Comparison of ENCODE assay signal across 13 cellular contexts in genomic region chr9:37449877-37450632, GRCh38. TPM values are rescaled to one million over a fixed set of nuclear protein-coding genes. Genes with fewer than 3 reads are reported as not detected.
DNase-seq lines count a peak whose midpoint lies in the region; ATAC-seq, FAIRE-seq and TF ChIP-seq lines count a peak whose summit lies in the region.
"Had no signal": no experiment of that assay in that cellular context is flagged by ENCODE, and none has a peak within 500 bp of the region (broad histone marks: within the 10 kb centered on the region; RNA-seq: fewer than 3 reads in every experiment).

No MANE protein-coding gene starts in this region.

- no peak overlapping the region for H4K91ac ChIP-seq in neuronal stem cell (ENCODE audit: low read depth, low read length, poor library complexity)

- no peak overlapping the region for H3K4ac ChIP-seq in neuronal stem cell (ENCODE audit: low read length)

- DNase-seq in D721Med (ENCODE audit: insufficient read length, low spot score): no peak
- DNase-seq in Panc1 (ENCODE audit: low read depth, low spot score): no peak
- DNase-seq in endothelial cell (ENCODE audit: low spot score): no peak
- peak; percentile 75 for DNase-seq in neuronal stem cell (ENCODE audit: low spot score)
- no peak for DNase-seq in T1000 (lab: John Stamatoyannopoulos, UW)
- DNase-seq in left lobe of liver (ENCODE audit: low spot score): no peak
- no peak for DNase-seq in DMS114 treated with DMSO at 0.1 percent for 48 hours (lab: John Stamatoyannopoulos, UW; ENCODE audit: unreplicated experiment)
- no peak for DNase-seq in hepatocyte (ENCODE audit: low spot score)
- DNase-seq: activated CD8-positive, alpha-beta T cell treated with anti-CD3 and anti-CD28 coated beads, Interleukin-2, amount 10 ng/mL, durations not matched to agents 7 days and 5 days; Peyer's patch had no signal

- H3K4me2 ChIP-seq in neuronal stem cell (ENCODE audit: insufficient read depth, low read length, poor library complexity, severe bottlenecking): peak overlapping the region; percentile 30
- H3K4me2 ChIP-seq in hepatocyte: no peak overlapping the region

- intact Hi-C loops in Panc1 (cut with micrococcal nuclease; ENCODE audit: unreplicated experiment): no loop called here

- BruUV-seq in Panc1 (replicated peaks; lab: Mats Ljungman, UMichigan): TSS peak; percentile 12

- H3K27ac Mint-ChIP-seq in endothelial cell (ENCODE audit: unreplicated experiment): peak overlapping the region; percentile 71
- H3K27ac Mint-ChIP-seq: activated CD8-positive, alpha-beta T cell treated with anti-CD3 and anti-CD28 coated beads, Interleukin-2, amount 10 ng/mL, durations not matched to agents 7 days and 5 days; activated T-helper 17 cell treated with anti-CD3 and anti-CD28 coated beads, Interleukin-2, amount 50 U/mL, for 72 hours; stimulated activated naive CD8-positive, alpha-beta T cell treated with anti-CD3 and anti-CD28 coated beads, Interleukin-15, Interleukin-2, amounts not matched to agents 100 ng/mL and 50 ng/mL, for 24 hours had no signal

- H3K27me3 Mint-ChIP-seq in endothelial cell (ENCODE audit: unreplicated experiment): peaks cover 1% of the 10 kb centered on the region
- H3K27me3 Mint-ChIP-seq: activated T-helper 17 cell treated with anti-CD3 and anti-CD28 coated beads, Interleukin-2, amount 50 U/mL, for 72 hours; stimulated activated naive CD8-positive, alpha-beta T cell treated with anti-CD3 and anti-CD28 coated beads, Interleukin-15, Interleukin-2, amounts not matched to agents 100 ng/mL and 50 ng/mL, for 24 hours had no signal

- H3K23ac ChIP-seq in neuronal stem cell (ENCODE audit: low read depth, low read length, poor library complexity): no peak overlapping the region

- H2AFZ ChIP-seq in neuronal stem cell (ENCODE audit: low read length) (no peak overlapping the region), hepatocyte (no peak overlapping the region)

- WGBS in neuronal stem cell (ENCODE audit: extremely low coverage in 2 of 2, insufficient read length in 2 of 2, insufficient replicate concordance in 1 of 2), 2 donors: no CpG with 5 or more reads among the region's 12 CpGs
- WGBS in hepatocyte (ENCODE audit: low lambda C conversion rate, missing lambda C conversion rate): 79% methylated on average over 12 of the region's 12 CpGs

- H3K4me3 Mint-ChIP-seq in endothelial cell (ENCODE audit: unreplicated experiment): no peak overlapping the region
- H3K4me3 Mint-ChIP-seq: activated CD8-positive, alpha-beta T cell treated with anti-CD3 and anti-CD28 coated beads, Interleukin-2, amount 10 ng/mL, durations not matched to agents 7 days and 5 days; activated T-helper 17 cell treated with anti-CD3 and anti-CD28 coated beads, Interleukin-2, amount 50 U/mL, for 72 hours; stimulated activated naive CD8-positive, alpha-beta T cell treated with anti-CD3 and anti-CD28 coated beads, Interleukin-15, Interleukin-2, amounts not matched to agents 100 ng/mL and 50 ng/mL, for 24 hours had no signal

- 0 out of 2 replicates have a peak, but pooled peaks cover 3% of the 10 kb centered on the region for H3K36me3 ChIP-seq in Panc1 (ENCODE audit: control insufficient read depth, insufficient read depth, low read length)
- peaks cover 5 to 62% of the 10 kb centered on the region in 2 donors for H3K36me3 ChIP-seq in neuronal stem cell (replicated peaks in 1 of 2; ENCODE audit: control insufficient read depth in 2 of 2, insufficient read depth in 2 of 2, low read length in 2 of 2)
- H3K36me3 ChIP-seq in hepatocyte (replicated peaks; ENCODE audit: insufficient read depth, low read depth): no peaks in the 10 kb centered on the region
- H3K36me3 ChIP-seq: Peyer's patch had no signal

- H3K4me1 Mint-ChIP-seq in endothelial cell (ENCODE audit: unreplicated experiment): no peaks in the 10 kb centered on the region

- TF ChIP-seq CTCF in D721Med (IDR thresholded peaks at IDR 0.05; ENCODE audit: insufficient read depth, missing control alignments) (peak; percentile 21), Panc1 (IDR thresholded peaks at IDR 0.05) (no peak), endothelial cell (IDR thresholded peaks at IDR 0.05; ENCODE audit: unreplicated experiment) (no peak), hepatocyte (IDR thresholded peaks at IDR 0.05; ENCODE audit: poor library complexity) (no peak)

- no peak overlapping the region for H3K27ac ChIP-seq in Panc1 (ENCODE audit: low read length)
- peak overlapping the region; percentile 93 for H3K27ac ChIP-seq in neuronal stem cell (replicated peaks; ENCODE audit: low read length)
- no peak overlapping the region for H3K27ac ChIP-seq in hepatocyte
- H3K27ac ChIP-seq: Peyer's patch had no signal

- H2BK5ac ChIP-seq in neuronal stem cell (ENCODE audit: low read length): no peak overlapping the region

- no peak overlapping the region for H3K14ac ChIP-seq in neuronal stem cell (ENCODE audit: low read length)

- H3K9me3 ChIP-seq in Panc1 (ENCODE audit: control insufficient read depth, insufficient read depth, low read depth, low read length) (no peaks in the 10 kb centered on the region), neuronal stem cell (replicated peaks in 1 of 2; ENCODE audit: control insufficient read depth in 2 of 2, insufficient read depth in 1 of 2, low read depth in 1 of 2, low read length in 2 of 2) (peaks cover 2 to 5% of the 10 kb centered on the region in 2 donors), hepatocyte (ENCODE audit: low read depth) (no peaks in the 10 kb centered on the region)
- H3K9me3 ChIP-seq: Peyer's patch had no signal

- no peak overlapping the region for H2AK5ac ChIP-seq in neuronal stem cell (ENCODE audit: low read depth, low read length)

- FAIRE-seq in D721Med (lab: Jason Lieb, UNC): no peak
- FAIRE-seq: keratinocyte had no signal

- H3K4me1 ChIP-seq in Panc1 (ENCODE audit: control insufficient read depth, insufficient read depth, low read length): peaks cover 38% of the 10 kb centered on the region
- H3K4me1 ChIP-seq in neuronal stem cell (ENCODE audit: control insufficient read depth in 2 of 2, insufficient read depth in 1 of 2, low read depth in 1 of 2, low read length in 2 of 2): peaks cover 0 to 6% of the 10 kb centered on the region in 2 donors
- H3K4me1 ChIP-seq in hepatocyte (ENCODE audit: insufficient read depth): peaks cover 8% of the 10 kb centered on the region

- no peak for ATAC-seq in Panc1
- no peak for ATAC-seq in left lobe of liver
- ATAC-seq: activated CD8-positive, alpha-beta T cell treated with anti-CD3 and anti-CD28 coated beads, Interleukin-2, amount 10 ng/mL, durations not matched to agents 7 days and 5 days; activated T-helper 17 cell treated with anti-CD3 and anti-CD28 coated beads, Interleukin-2, amount 50 U/mL, for 72 hours had no signal

- peaks cover 59% of the 10 kb centered on the region for H4K20me1 ChIP-seq in hepatocyte (ENCODE audit: insufficient read depth, poor library complexity, severe bottlenecking)

- H3K4me3 ChIP-seq in Panc1 (ENCODE audit: low read depth in 2 of 2, low read length in 2 of 2) (no peak overlapping the region), neuronal stem cell (ENCODE audit: low read length in 2 of 2) (no peak overlapping the region), hepatocyte (no peak overlapping the region)
- H3K4me3 ChIP-seq: Peyer's patch had no signal

- no peak overlapping the region for H3K9ac ChIP-seq in neuronal stem cell (ENCODE audit: low read depth, low read length, poor library complexity)

- H2BK15ac ChIP-seq in neuronal stem cell (ENCODE audit: low read length): no peak overlapping the region

- no peaks in the 10 kb centered on the region for H3K27me3 ChIP-seq in Panc1 (ENCODE audit: control insufficient read depth, insufficient read depth, low read length)
- no peaks in the 10 kb centered on the region for H3K27me3 ChIP-seq in neuronal stem cell (ENCODE audit: control insufficient read depth in 3 of 3, insufficient read depth in 3 of 3, low read depth in 1 of 3, low read length in 3 of 3)
- H3K27me3 ChIP-seq in hepatocyte: no peaks in the 10 kb centered on the region
- H3K27me3 ChIP-seq: Peyer's patch had no signal

- peaks cover 99% of the 10 kb centered on the region for H3K79me2 ChIP-seq in hepatocyte

- in situ Hi-C loops in Panc1 (cut with HindIII; ENCODE audit: low pct_unique_long_range_greater_than_20kb, low sequenced_read_pairs): no loop called here

- H3K9me3 Mint-ChIP-seq in endothelial cell (ENCODE audit: unreplicated experiment): no peaks in the 10 kb centered on the region
- H3K9me3 Mint-ChIP-seq: activated T-helper 17 cell treated with anti-CD3 and anti-CD28 coated beads, Interleukin-2, amount 50 U/mL, for 72 hours; stimulated activated naive CD8-positive, alpha-beta T cell treated with anti-CD3 and anti-CD28 coated beads, Interleukin-15, Interleukin-2, amounts not matched to agents 100 ng/mL and 50 ng/mL, for 24 hours had no signal

- no peaks in the 10 kb centered on the region for H3K9me2 ChIP-seq in hepatocyte (replicated peaks; ENCODE audit: insufficient read depth)

- CTCF ChIA-PET in Panc1 (lab: Charles Lee): no interaction called here

- H3K36me3 Mint-ChIP-seq in endothelial cell (ENCODE audit: low read depth, unreplicated experiment): peaks cover 3% of the 10 kb centered on the region

- POLR2A ChIA-PET in Panc1 (lab: Charles Lee): interaction anchor here (0.6 to 0.7 kb wide), 3 partner anchors 18 to 305 kb away, joined by 3 to 10 read pairs (median 6); no protein-coding TSS in a partner anchor

- no peak overlapping the region for H2BK12ac ChIP-seq in neuronal stem cell (ENCODE audit: low read length)

- H2BK120ac ChIP-seq in neuronal stem cell (ENCODE audit: low read depth, low read length): no peak overlapping the region

- H4K8ac ChIP-seq in neuronal stem cell (ENCODE audit: low read depth, low read length): no peak overlapping the region

- H3K18ac ChIP-seq in neuronal stem cell (ENCODE audit: low read length): no peak overlapping the region

- peaks cover 6% of the 10 kb centered on the region for H3K79me1 ChIP-seq in neuronal stem cell (ENCODE audit: low read depth, low read length)

RNA-seq across cellular contexts. Expression of gene ZBTB5, which starts 15.2 kb away (rescaled TPM):
- 30.6 TPM for total RNA-seq in Panc1 (2021; ENCODE audit: unreplicated experiment)
- 17.1 TPM for polyA plus RNA-seq in Panc1 (2012; ENCODE audit: insufficient read length)
- total RNA-seq in endothelial cell (ENCODE audit: unreplicated experiment): 9.0 TPM
- 19.2 TPM for polyA plus RNA-seq in neuronal stem cell (2013, experiment 1 of 2)
- polyA plus RNA-seq in neuronal stem cell (2013, experiment 2 of 2): 19.2 TPM
- 5.5 TPM for total RNA-seq in left lobe of liver
- total RNA-seq in hepatocyte: 16.1 and 21.8 TPM in 2 replicates
- 3.8 and 4.3 TPM in 2 replicates for polyA plus RNA-seq in hepatocyte

RNA-seq across cellular contexts. Expression of gene GRHPR, which starts 27.6 kb away (rescaled TPM):
- total RNA-seq in Panc1 (2021; ENCODE audit: unreplicated experiment) (238 TPM), endothelial cell (ENCODE audit: unreplicated experiment) (81.5 TPM), left lobe of liver (406 TPM), hepatocyte (164 and 168 TPM in 2 replicates)
- 439 TPM for polyA plus RNA-seq in Panc1 (2012; ENCODE audit: insufficient read length)
- 139 TPM for polyA plus RNA-seq in neuronal stem cell (2013, experiment 1 of 2)
- 138 TPM for polyA plus RNA-seq in neuronal stem cell (2013, experiment 2 of 2)
- polyA plus RNA-seq in hepatocyte: 119 and 137 TPM in 2 replicates

RNA-seq across cellular contexts. Expression of gene POLR1E, which starts 35.7 kb away (rescaled TPM):
- total RNA-seq in Panc1 (2021; ENCODE audit: unreplicated experiment): 93.8 TPM
- polyA plus RNA-seq in Panc1 (2012; ENCODE audit: insufficient read length): 56.8 TPM
- total RNA-seq in endothelial cell (ENCODE audit: unreplicated experiment): 16.9 TPM
- polyA plus RNA-seq in neuronal stem cell (2013, experiment 1 of 2): 23.1 TPM
- 21.5 TPM for polyA plus RNA-seq in neuronal stem cell (2013, experiment 2 of 2)
- 11.8 TPM for total RNA-seq in left lobe of liver
- 13.3 and 13.6 TPM in 2 replicates for total RNA-seq in hepatocyte
- polyA plus RNA-seq in hepatocyte: 6.5 and 8.4 TPM in 2 replicates
